8 cellular contexts compared by ENCODE assay signal in the genomic region with DNA sequence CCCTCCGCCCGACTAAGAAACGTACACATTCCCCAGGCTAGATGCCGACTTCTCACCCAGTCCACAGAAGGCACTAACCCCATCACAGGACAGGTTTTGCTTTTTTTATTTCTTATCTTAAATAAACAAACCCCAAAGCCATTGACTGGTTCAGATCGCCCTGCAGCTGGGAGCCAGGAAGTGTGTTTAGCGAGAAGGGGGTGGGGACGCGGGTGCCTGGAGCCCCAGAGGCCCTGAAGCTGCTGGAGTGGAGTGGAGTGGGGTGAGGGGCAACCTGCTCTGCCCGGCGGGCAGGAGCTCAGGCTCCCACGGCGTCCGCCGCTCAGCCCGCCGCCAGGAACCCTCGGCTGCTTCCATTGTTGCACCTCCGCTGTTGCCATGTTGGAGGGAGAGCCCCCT. TPM values are rescaled to one million over a fixed set of nuclear protein-coding genes. Genes with fewer than 3 reads are reported as not detected.
A peak's percentile ranks its signal among the peaks of the same experiment; 100 is the strongest.
DNase-seq lines count a peak whose midpoint lies in the region; ATAC-seq and TF ChIP-seq lines count a peak whose summit lies in the region.

No MANE protein-coding gene starts in this region.

- no peaks in the 10 kb centered on the region for H3K27me3 ChIP-seq in OCI-LY1 (ENCODE audit: insufficient read depth, low read length)

- no peak overlapping the region for H2AFZ ChIP-seq in OCI-LY1 (ENCODE audit: low read length)

- peaks cover 15% of the 10 kb centered on the region for H3K9me3 Mint-ChIP-seq in glutamatergic neuron (ENCODE audit: unreplicated experiment)

- H3K27me3 Mint-ChIP-seq in glutamatergic neuron (ENCODE audit: unreplicated experiment) = peaks cover 7% of the 10 kb centered on the region

- peak overlapping the region; percentile 92 for H3K4me2 ChIP-seq in OCI-LY1 (ENCODE audit: low read length)

- peak; percentile 87 for DNase-seq in COLO668 (lab: John Stamatoyannopoulos, UW; ENCODE audit: unreplicated experiment)
- DNase-seq in activated naive CD4-positive, alpha-beta T cell treated with anti-CD3 and anti-CD28 coated beads, Interleukin-2, amount 50 U/mL, for 16 hours = peak; percentile 49
- no peak for DNase-seq in glutamatergic neuron
- peak in 38 of 56 donors; percentile 30 to 85 (median 65) for DNase-seq in nucleus accumbens (lab: John Stamatoyannopoulos, UW)
- DNase-seq in epidermal melanocyte (ENCODE audit: insufficient read length, low spot score) = no peak

- H3K27ac Mint-ChIP-seq in glutamatergic neuron (ENCODE audit: unreplicated experiment) = peak overlapping the region; percentile 96

- H3F3A ChIP-seq in OCI-LY1 (ENCODE audit: insufficient read depth, low read length) = peaks cover 8% of the 10 kb centered on the region

- TF ChIP-seq CTCF in OCI-LY1 (IDR thresholded peaks at IDR 0.05; ENCODE audit: low read length) (no peak), glutamatergic neuron (IDR thresholded peaks at IDR 0.05; ENCODE audit: partially characterized antibody, unreplicated experiment) (no peak)

- H3K4me1 ChIP-seq in OCI-LY1 (ENCODE audit: insufficient read depth, low read length, severe bottlenecking) = peaks cover 72% of the 10 kb centered on the region

- H3K9me3 ChIP-seq in OCI-LY1 (ENCODE audit: low read length) = no peaks in the 10 kb centered on the region

- no peaks in the 10 kb centered on the region for H4K20me1 ChIP-seq in OCI-LY1 (ENCODE audit: insufficient read depth, low read length)

- H3K9me2 ChIP-seq in OCI-LY1 (ENCODE audit: low read depth, low read length) = no peaks in the 10 kb centered on the region

- ATAC-seq in GM19438 (IDR thresholded peaks at IDR 0.05; ENCODE audit: low read depth, unreplicated experiment) (peak; percentile 36), HG03520 (IDR thresholded peaks at IDR 0.05; ENCODE audit: unreplicated experiment) (peak; percentile 16)

- peak overlapping the region; percentile 100 for H3K4me3 Mint-ChIP-seq in glutamatergic neuron (ENCODE audit: unreplicated experiment)

- H3K4me3 ChIP-seq in OCI-LY1 (ENCODE audit: low read depth, low read length, poor library complexity, severe bottlenecking) = peak overlapping the region; percentile 93

- H3K27ac ChIP-seq in OCI-LY1 (ENCODE audit: low read depth, low read length, poor library complexity, severe bottlenecking) = peak overlapping the region; percentile 99

- peaks cover 45% of the 10 kb centered on the region for H3K79me2 ChIP-seq in OCI-LY1 (ENCODE audit: insufficient read depth, low read length)

- peak overlapping the region; percentile 93 for H3K9ac ChIP-seq in OCI-LY1 (ENCODE audit: low read length)

- H3K36me3 Mint-ChIP-seq in glutamatergic neuron (ENCODE audit: unreplicated experiment) = peaks cover 5% of the 10 kb centered on the region

- H3K4me1 Mint-ChIP-seq in glutamatergic neuron (ENCODE audit: low read depth, unreplicated experiment) = peaks cover 24% of the 10 kb centered on the region

- peaks cover 23% of the 10 kb centered on the region; the same call in 1 of the 2 replicates for H3K36me3 ChIP-seq in OCI-LY1 (ENCODE audit: insufficient read depth, low read length)

RNA-seq across cellular contexts. Expression of a gene that starts 0.7 kb away (rescaled TPM):
- total RNA-seq in glutamatergic neuron (ENCODE audit: unreplicated experiment) = 156 TPM

RNA-seq across cellular contexts. Expression of a gene that starts 22.3 kb away (rescaled TPM):
- total RNA-seq in glutamatergic neuron (ENCODE audit: unreplicated experiment) = 93.9 TPM

Comparison
In these comparisons a context has a peak if more than half of its experiments do, and no peak if none do; other contexts are left out.
1. DNase-seq: peak in COLO668 (single experiment), activated naive CD4-positive, alpha-beta T cell treated with anti-CD3 and anti-CD28 coated beads, Interleukin-2, amount 50 U/mL, for 16 hours (single experiment) and nucleus accumbens (38 of 56); none in glutamatergic neuron (single experiment) and epidermal melanocyte (single experiment).